16 cellular contexts compared by ENCODE assay signal in the genomic region with DNA sequence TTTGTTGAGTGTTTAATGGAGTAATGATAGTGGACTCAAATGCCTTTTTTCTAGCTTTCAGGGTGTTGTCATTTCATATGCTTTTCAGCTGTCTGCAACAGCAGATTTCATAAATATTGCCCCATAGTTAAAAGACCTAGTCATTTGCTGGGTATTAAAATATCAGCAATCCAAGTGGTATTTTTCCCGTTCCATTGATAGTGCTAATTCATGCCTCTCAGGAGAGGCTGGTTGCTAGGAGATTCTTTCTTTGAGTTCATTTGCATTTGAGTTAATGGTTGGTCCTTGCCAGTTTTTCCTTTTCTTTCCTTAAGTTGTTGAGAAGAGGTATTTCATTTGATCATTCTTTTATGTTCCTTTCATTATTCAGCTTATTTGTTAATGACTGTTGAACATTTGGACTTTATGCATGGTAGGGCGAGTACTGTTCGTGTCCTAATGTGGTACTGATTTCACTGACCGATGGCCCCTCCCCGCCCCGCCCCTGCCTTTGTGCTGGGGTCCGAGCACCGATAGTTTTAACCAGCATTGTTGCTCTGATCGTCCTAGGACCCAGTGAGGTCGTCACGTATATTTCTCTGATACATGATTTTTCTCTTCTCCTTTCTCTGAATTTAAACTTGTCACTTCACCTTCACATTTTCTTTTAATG.
DNase-seq lines count a peak whose midpoint lies in the region; ATAC-seq and TF ChIP-seq lines count a peak whose summit lies in the region.
"Had no signal": no experiment of that assay in that cellular context is flagged by ENCODE, and none has a peak within 500 bp of the region (broad histone marks: within the 10 kb centered on the region; RNA-seq: fewer than 3 reads in every experiment).

No MANE protein-coding gene starts in this region.

- WGBS in H9 (ENCODE audit: extremely low coverage, insufficient read length, low lambda C conversion rate), result no CpG with 5 or more reads among the region's 11 CpGs

- H3K4me1 Mint-ChIP-seq in H9, result peaks cover 32 to 39% of the 10 kb centered on the region in 2 experiments

- no peak overlapping the region for H2BK20ac ChIP-seq in H9 (ENCODE audit: low read depth, low read length, poor library complexity, severe bottlenecking)

- no peak for TF ChIP-seq CTCF in H9 (conservative IDR thresholded peaks at IDR 0.05)
- TF ChIP-seq CTCF in retinal pigment epithelial cell (conservative IDR thresholded peaks at IDR 0.05; ENCODE audit: low read depth, low read length), result no peak

- no peak overlapping the region for H3K4ac ChIP-seq in H9 (ENCODE audit: low read depth, low read length)

- no peaks in the 10 kb centered on the region for H3K9me3 Mint-ChIP-seq in H9
- H3K9me3 Mint-ChIP-seq: dendritic cell treated with granulocyte-macrophage colony-stimulating factor and Interleukin-4, amounts not matched to agents 40 ng/mL and 50 ng/mL, for 4 days had no signal

- no peaks in the 10 kb centered on the region for H3K36me3 ChIP-seq in iPS-15b (ENCODE audit: control insufficient read depth, insufficient read depth, low read length)

- no peaks in the 10 kb centered on the region for H3K27me3 ChIP-seq in H9 (ENCODE audit: insufficient read depth, low read length)
- no peaks in the 10 kb centered on the region for H3K27me3 ChIP-seq in iPS-15b (ENCODE audit: control insufficient read depth, insufficient read depth, low read length)

- H3K79me2 ChIP-seq in H9 (ENCODE audit: insufficient read depth, low read length), result peaks cover 7% of the 10 kb centered on the region; the same call in 1 of the 2 replicates

- no peak overlapping the region for H2BK15ac ChIP-seq in H9 (ENCODE audit: low read depth, low read length)

- H2AK5ac ChIP-seq in H9 (ENCODE audit: insufficient read length, low read length), result no peak overlapping the region

- H3K4me3 Mint-ChIP-seq in H9, result no peak overlapping the region
- H3K4me3 Mint-ChIP-seq: dendritic cell treated with granulocyte-macrophage colony-stimulating factor and Interleukin-4, amounts not matched to agents 40 ng/mL and 50 ng/mL, for 4 days had no signal

- H3K27me3 Mint-ChIP-seq in H9 (ENCODE audit: low read depth), result no peaks in the 10 kb centered on the region
- H3K27me3 Mint-ChIP-seq: dendritic cell treated with granulocyte-macrophage colony-stimulating factor and Interleukin-4, amounts not matched to agents 40 ng/mL and 50 ng/mL, for 4 days had no signal

- H4K8ac ChIP-seq in H9 (replicated peaks; ENCODE audit: insufficient read length, low read depth, low read length), result no peak overlapping the region

- no peak overlapping the region for H3K9ac ChIP-seq in H9 (ENCODE audit: extremely low read depth, insufficient read length, low read length)
- no peak overlapping the region for H3K9ac ChIP-seq in iPS-15b (ENCODE audit: low read depth, low read length)

- no peak overlapping the region for H2AFZ ChIP-seq in H9 (ENCODE audit: low read length)
- H2AFZ ChIP-seq: PC-9 had no signal

- H3K4me3 ChIP-seq in iPS-15b (ENCODE audit: low read depth, low read length) (peak overlapping the region; percentile 43), retinal pigment epithelial cell (ENCODE audit: low read length) (no peak overlapping the region)
- H3K4me3 ChIP-seq: PC-9 had no signal

- H3K9me3 ChIP-seq in H9 (ENCODE audit: control insufficient read depth, low read depth, low read length), result no peaks in the 10 kb centered on the region
- H3K9me3 ChIP-seq in iPS-15b (ENCODE audit: control insufficient read depth, insufficient read depth, low read length), result no peaks in the 10 kb centered on the region

- no peak overlapping the region for H3K18ac ChIP-seq in H9 (ENCODE audit: insufficient read length, low read depth, low read length)

- no peak overlapping the region for H4K5ac ChIP-seq in H9 (ENCODE audit: insufficient read length, low read depth, low read length)

- H3K23me2 ChIP-seq in H9 (ENCODE audit: insufficient read length, low read depth, low read length, poor library complexity, severe bottlenecking), result no peaks in the 10 kb centered on the region

- H2BK5ac ChIP-seq in H9 (ENCODE audit: insufficient read length, low read length), result no peak overlapping the region

- H3K36me3 Mint-ChIP-seq in H9 (ENCODE audit: insufficient read depth in 1 of 3, low read depth in 3 of 3), result no peaks in the 10 kb centered on the region

- H3K14ac ChIP-seq in H9 (ENCODE audit: insufficient read depth, low read length), result no peak overlapping the region

- no peak overlapping the region for H4K91ac ChIP-seq in H9 (ENCODE audit: insufficient read length, low read depth, low read length)

- no peak overlapping the region for H3K56ac ChIP-seq in H9 (ENCODE audit: insufficient read length, low read depth, low read length)

- H2BK12ac ChIP-seq in H9 (ENCODE audit: insufficient read length, low read depth, low read length), result no peak overlapping the region

- H3K27ac Mint-ChIP-seq in H9, result no peak overlapping the region
- H3K27ac Mint-ChIP-seq: dendritic cell treated with granulocyte-macrophage colony-stimulating factor and Interleukin-4, amounts not matched to agents 40 ng/mL and 50 ng/mL, for 4 days had no signal

- peak overlapping the region; percentile 20 for H3K4me2 ChIP-seq in H9 (ENCODE audit: insufficient read depth, insufficient read length, low read length)
- H3K4me2 ChIP-seq: PC-9 had no signal

- H2BK120ac ChIP-seq in H9 (ENCODE audit: low read depth, low read length, poor library complexity, severe bottlenecking), result no peak overlapping the region

- peaks cover 4% of the 10 kb centered on the region for H3K79me1 ChIP-seq in H9 (ENCODE audit: insufficient read depth, low read depth, low read length, poor library complexity, severe bottlenecking)

- H3K23ac ChIP-seq in H9 (ENCODE audit: insufficient read length, low read depth, low read length), result no peak overlapping the region

- H3K4me1 ChIP-seq in H9 (ENCODE audit: insufficient read depth, low read length) (peaks cover 23% of the 10 kb centered on the region; the same call in 1 of the 2 replicates), iPS-15b (ENCODE audit: control insufficient read depth, insufficient read depth, low read length) (peaks cover 38% of the 10 kb centered on the region)

- ATAC-seq in GM21786 (IDR thresholded peaks at IDR 0.05; ENCODE audit: unreplicated experiment) (no peak), HG03039 (IDR thresholded peaks at IDR 0.05; ENCODE audit: unreplicated experiment) (no peak)
- ATAC-seq: SK-N-SH treated with all-trans-retinoic acid at 6 μM for 48 hours had no signal

- DNase-seq in H9 (no peak), retinal pigment epithelial cell (ENCODE audit: low read depth) (peak; percentile 34), MV-4-11 (lab: John Stamatoyannopoulos, UW) (no peak)
- DNase-seq: activated CD4-positive, alpha-beta T cell treated with anti-CD3 and anti-CD28 coated beads, Interleukin-2, amount 50 U/mL, for 4 hours; activated T-cell treated with anti-CD3 and anti-CD28 coated beads, Interleukin-2, amount 50 U/mL, for 48 hours; amygdala; H7; NCI-H446; PC-9; stimulated activated naive CD4-positive, alpha-beta T cell had no signal

- no peaks in the 10 kb centered on the region for H4K20me1 ChIP-seq in H9 (ENCODE audit: control insufficient read depth, insufficient read depth, insufficient read length)

- H3T11ph ChIP-seq in H9 (ENCODE audit: low read length), result no peak overlapping the region

- H3K27ac ChIP-seq in H9 (ENCODE audit: insufficient read length, low read depth, low read length), result no peak overlapping the region
- peak overlapping the region; percentile 69 for H3K27ac ChIP-seq in angular gyrus (ENCODE audit: low read depth, low read length)
- H3K27ac ChIP-seq: PC-9 had no signal
